ENCODE assay signal across 13 cellular contexts in the genomic region with DNA sequence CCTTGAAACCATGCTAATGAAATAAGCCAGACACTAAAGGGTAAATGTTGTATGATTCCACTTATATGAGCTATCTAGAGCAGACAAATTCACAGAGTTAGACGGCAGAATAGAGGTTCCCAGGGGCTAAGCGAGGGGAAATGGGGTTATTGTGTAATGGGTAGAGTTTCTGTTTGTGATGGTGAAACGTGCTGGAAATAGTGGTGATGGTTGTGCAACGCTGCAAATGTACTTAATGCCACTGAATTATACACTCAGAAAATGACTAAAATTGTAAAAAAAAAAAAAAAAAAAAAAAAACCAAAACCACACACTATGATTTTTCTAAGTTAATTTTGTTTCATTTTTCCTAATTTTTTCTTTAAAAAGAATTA. TPM values are rescaled to one million over a fixed set of nuclear protein-coding genes. Genes with fewer than 3 reads are reported as not detected.
DNase-seq lines count a peak whose midpoint lies in the region; ATAC-seq and TF ChIP-seq lines count a peak whose summit lies in the region.
"Had no signal": no experiment of that assay in that cellular context is flagged by ENCODE, and none has a peak within 500 bp of the region (broad histone marks: within the 10 kb centered on the region; RNA-seq: fewer than 3 reads in every experiment).

No MANE protein-coding gene starts in this region.

- no peak overlapping the region for H3K4me3 Mint-ChIP-seq in HFFc6
- H3K4me3 Mint-ChIP-seq in activated T-helper 2 cell treated with anti-CD3 and anti-CD28 coated beads, Interferon-gamma antibody, Interleukin-2, Interleukin-4, amounts not matched to agents 10 μg/mL and 5 μg/mL and 100 μg/mL, durations not matched to agents 14 hours and 24 hours and 36 hours (ENCODE audit: low read depth) = peak overlapping the region; percentile 18

- ATAC-seq in GM19467 (IDR thresholded peaks at IDR 0.05; ENCODE audit: unreplicated experiment) = no peak

- peaks cover 36% of the 10 kb centered on the region for H3K4me1 Mint-ChIP-seq in HFFc6 (ENCODE audit: low read depth)
- H3K4me1 Mint-ChIP-seq in activated T-helper 2 cell treated with anti-CD3 and anti-CD28 coated beads, Interferon-gamma antibody, Interleukin-2, Interleukin-4, amounts not matched to agents 10 μg/mL and 5 μg/mL and 100 μg/mL, durations not matched to agents 14 hours and 24 hours and 36 hours (ENCODE audit: low read depth) = peaks cover 50% of the 10 kb centered on the region

- TF ChIP-seq POLR2A in lower leg skin (IDR thresholded peaks at IDR 0.05) = no peak

- intact Hi-C loops in activated T-helper 2 cell treated with anti-CD3 and anti-CD28 coated beads, Interferon-gamma antibody, Interleukin-2, Interleukin-4, amounts not matched to agents 10 μg/mL and 5 μg/mL and 100 μg/mL, durations not matched to agents 14 hours and 24 hours and 36 hours (cut with micrococcal nuclease) = loop anchor here (1.0 to 10.0 kb wide), 3 partner anchors 41 to 459 kb away; partner anchors contain the start of gene TIAL1
- intact Hi-C loops in lower leg skin (cut with DNase I; ENCODE audit: low total_unique reads) = no loop called here

- WGBS in lower leg skin, 2 donors = 57 to 72% methylated on average over 4 of the region's 4 CpGs

- POLR2A ChIA-PET in HEK293T (lab: Yijun Ruan, JAX) = no interaction called here

- H3K4me3 ChIP-seq in AG10803 (ENCODE audit: low read length) (no peak overlapping the region), lower leg skin (ENCODE audit: low read depth, poor library complexity, severe bottlenecking) (no peak overlapping the region)
- H3K4me3 ChIP-seq: HAP-1, vagina had no signal

- peak overlapping the region; percentile 67 for H3K27ac Mint-ChIP-seq in HFFc6
- H3K27ac Mint-ChIP-seq in activated T-helper 2 cell treated with anti-CD3 and anti-CD28 coated beads, Interferon-gamma antibody, Interleukin-2, Interleukin-4, amounts not matched to agents 10 μg/mL and 5 μg/mL and 100 μg/mL, durations not matched to agents 14 hours and 24 hours and 36 hours = peak overlapping the region; percentile 84

- CTCF ChIA-PET in HEK293T (lab: Yijun Ruan, JAX) = interaction anchor here (0.5 kb wide), 1 partner anchor 11 kb away, joined by 4 read pairs; no protein-coding TSS in a partner anchor

- H3K9me3 Mint-ChIP-seq in HFFc6 = no peaks in the 10 kb centered on the region
- no peaks in the 10 kb centered on the region for H3K9me3 Mint-ChIP-seq in activated T-helper 2 cell treated with anti-CD3 and anti-CD28 coated beads, Interferon-gamma antibody, Interleukin-2, Interleukin-4, amounts not matched to agents 10 μg/mL and 5 μg/mL and 100 μg/mL, durations not matched to agents 14 hours and 24 hours and 36 hours

- no peak for TF ChIP-seq CTCF in AG10803 (conservative IDR thresholded peaks at IDR 0.05; ENCODE audit: low read length)
- no peak for TF ChIP-seq CTCF in HFFc6 (IDR thresholded peaks at IDR 0.05)
- TF ChIP-seq CTCF in lower leg skin (IDR thresholded peaks at IDR 0.05) = no peak

- peaks cover 38% of the 10 kb centered on the region for H3K36me3 Mint-ChIP-seq in HFFc6 (ENCODE audit: low read depth)
- peaks cover 69% of the 10 kb centered on the region for H3K36me3 Mint-ChIP-seq in activated T-helper 2 cell treated with anti-CD3 and anti-CD28 coated beads, Interferon-gamma antibody, Interleukin-2, Interleukin-4, amounts not matched to agents 10 μg/mL and 5 μg/mL and 100 μg/mL, durations not matched to agents 14 hours and 24 hours and 36 hours (ENCODE audit: low read depth)

- H3K27me3 Mint-ChIP-seq in HFFc6 (ENCODE audit: insufficient read depth) = 0 out of 2 replicates have a peak, but pooled peaks cover 2% of the 10 kb centered on the region
- H3K27me3 Mint-ChIP-seq in activated T-helper 2 cell treated with anti-CD3 and anti-CD28 coated beads, Interferon-gamma antibody, Interleukin-2, Interleukin-4, amounts not matched to agents 10 μg/mL and 5 μg/mL and 100 μg/mL, durations not matched to agents 14 hours and 24 hours and 36 hours (ENCODE audit: low read depth) = no peaks in the 10 kb centered on the region

- DNase-seq in AG10803 (ENCODE audit: low read depth) (peak; percentile 88), HFFc6 (no peak), lower leg skin (ENCODE audit: low spot score in 2 of 2) (peak; percentile 25 to 78), NCI-H2227 treated with DMSO at 0.1 percent for 48 hours (lab: John Stamatoyannopoulos, UW) (no peak), HEK293T (ENCODE audit: extremely low spot score) (no peak)
- DNase-seq in activated T-helper 2 cell treated with anti-CD3 and anti-CD28 coated beads, Interferon-gamma antibody, Interleukin-2, Interleukin-4, amounts not matched to agents 10 μg/mL and 5 μg/mL and 100 μg/mL, durations not matched to agents 14 hours and 24 hours and 36 hours (ENCODE audit: low spot score) = no peak
- DNase-seq in activated CD8-positive, alpha-beta memory T cell treated with anti-CD3 and anti-CD28 coated beads, Interleukin-2, amount 50 U/mL, for 48 hours = no peak
- DNase-seq: dermis blood vessel endothelial cell, NCI-H2029 treated with DMSO at 0.1 percent for 48 hours, occipital lobe had no signal

TF ChIP-seq in HEK293T, 16 proteins besides CTCF, POLR2A, EP300 and RAD21:
- TF ChIP-seq LEF1 (IDR thresholded peaks at IDR 0.05; ENCODE audit: borderline replicate concordance) (no peak), CTBP1 (IDR thresholded peaks at IDR 0.05; ENCODE audit: borderline replicate concordance) (no peak), FOXA1 (IDR thresholded peaks at IDR 0.05) (no peak), TARDBP (IDR thresholded peaks at IDR 0.05) (no peak), PKNOX1 (IDR thresholded peaks at IDR 0.05) (no peak), BHLHE40 (IDR thresholded peaks at IDR 0.05; ENCODE audit: borderline replicate concordance) (no peak), L3MBTL2 (conservative IDR thresholded peaks at IDR 0.05) (no peak), SP1 (IDR thresholded peaks at IDR 0.05) (no peak), NFRKB (IDR thresholded peaks at IDR 0.05) (no peak), HDGF (IDR thresholded peaks at IDR 0.05; ENCODE audit: borderline replicate concordance) (no peak), FOXM1 (IDR thresholded peaks at IDR 0.05; ENCODE audit: borderline replicate concordance) (no peak), ZNF384 (IDR thresholded peaks at IDR 0.05) (no peak), FOXK2 (IDR thresholded peaks at IDR 0.05) (no peak), ARNT (IDR thresholded peaks at IDR 0.05) (no peak), SUZ12 (IDR thresholded peaks at IDR 0.05) (no peak)

RNA-seq across cellular contexts. Expression of gene SFXN4, which starts 30.0 kb away (rescaled TPM):
- total RNA-seq in HFFc6 (2021; fragmentation: NEBNext Ultra II Directional; extraction: Animal tissue kit (Norgen Biotek cat#: 25700)) = 10 to 100 TPM; 10.9 to 18.5 (median 14.2) TPM
- total RNA-seq in activated T-helper 2 cell treated with anti-CD3 and anti-CD28 coated beads, Interferon-gamma antibody, Interleukin-2, Interleukin-4, amounts not matched to agents 10 μg/mL and 5 μg/mL and 100 μg/mL, durations not matched to agents 14 hours and 24 hours and 36 hours = 43.5 and 44.8 TPM in 2 replicates
- total RNA-seq in lower leg skin = 10 to 100 TPM in 3 of 4 donors, 1 to 10 TPM in 1; 9.1 to 22.7 (median 16.0) TPM

RNA-seq across cellular contexts. Expression of gene DENND10, which starts 31.6 kb away (rescaled TPM):
- total RNA-seq in HFFc6 (2021; fragmentation: NEBNext Ultra II Directional; extraction: Animal tissue kit (Norgen Biotek cat#: 25700)) = 10 to 100 TPM; 43.9 to 53.8 (median 46.8) TPM
- total RNA-seq in activated T-helper 2 cell treated with anti-CD3 and anti-CD28 coated beads, Interferon-gamma antibody, Interleukin-2, Interleukin-4, amounts not matched to agents 10 μg/mL and 5 μg/mL and 100 μg/mL, durations not matched to agents 14 hours and 24 hours and 36 hours = 26.0 and 26.2 TPM in 2 replicates
- total RNA-seq in lower leg skin = 10 to 100 TPM; 25.8 to 46.2 (median 40.5) TPM

RNA-seq across cellular contexts. Expression of gene PRDX3, which starts 43.1 kb away (rescaled TPM):
- total RNA-seq in HFFc6 (2021; fragmentation: NEBNext Ultra II Directional; extraction: Animal tissue kit (Norgen Biotek cat#: 25700)) = 100 to 1,000 TPM; 156 to 183 (median 171) TPM
- 177 and 182 TPM in 2 replicates for total RNA-seq in activated T-helper 2 cell treated with anti-CD3 and anti-CD28 coated beads, Interferon-gamma antibody, Interleukin-2, Interleukin-4, amounts not matched to agents 10 μg/mL and 5 μg/mL and 100 μg/mL, durations not matched to agents 14 hours and 24 hours and 36 hours
- 10 to 100 TPM; 35.7 to 70.7 (median 57.3) TPM for total RNA-seq in lower leg skin

RNA-seq across cellular contexts. Expression of gene EIF3A, which starts 54.9 kb away (rescaled TPM):
- total RNA-seq in HFFc6 (2021; fragmentation: NEBNext Ultra II Directional; extraction: Animal tissue kit (Norgen Biotek cat#: 25700)) = 100 to 1,000 TPM; 132 to 149 (median 139) TPM
- 161 and 164 TPM in 2 replicates for total RNA-seq in activated T-helper 2 cell treated with anti-CD3 and anti-CD28 coated beads, Interferon-gamma antibody, Interleukin-2, Interleukin-4, amounts not matched to agents 10 μg/mL and 5 μg/mL and 100 μg/mL, durations not matched to agents 14 hours and 24 hours and 36 hours
- total RNA-seq in lower leg skin = 100 to 1,000 TPM; 105 to 138 (median 121) TPM

Comparison
In these comparisons a context has a peak if more than half of its experiments do, and no peak if none do; other contexts are left out.
1. DNase-seq: peak in AG10803 (single experiment) and lower leg skin (2 of 2); none in HFFc6 (single experiment), activated T-helper 2 cell treated with anti-CD3 and anti-CD28 coated beads, Interferon-gamma antibody, Interleukin-2, Interleukin-4, amounts not matched to agents 10 μg/mL and 5 μg/mL and 100 μg/mL, durations not matched to agents 14 hours and 24 hours and 36 hours (single experiment), NCI-H2227 treated with DMSO at 0.1 percent for 48 hours (single experiment), activated CD8-positive, alpha-beta memory T cell treated with anti-CD3 and anti-CD28 coated beads, Interleukin-2, amount 50 U/mL, for 48 hours (single experiment) and HEK293T (single experiment).